13 cellular contexts compared by ENCODE assay signal in the genomic region with DNA sequence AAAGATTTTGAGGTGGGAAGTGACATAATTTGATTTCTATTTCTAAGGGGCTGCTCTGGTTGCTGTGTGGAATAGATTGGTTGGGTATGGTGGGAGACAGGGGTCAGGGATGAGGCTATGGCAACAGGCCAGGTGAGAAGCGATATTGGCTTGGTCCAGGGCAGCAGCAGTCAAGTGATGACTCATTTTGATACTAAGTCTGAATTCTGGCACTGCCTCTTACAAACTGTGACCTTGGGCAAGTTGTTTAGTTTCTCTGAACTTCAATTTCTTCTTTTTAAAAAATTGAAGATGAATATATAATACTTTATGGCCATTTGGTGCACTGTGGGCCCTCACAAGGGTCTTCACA. TPM values are rescaled to one million over a fixed set of nuclear protein-coding genes. Genes with fewer than 3 reads are reported as not detected.
"Had no signal": no experiment of that assay in that cellular context is flagged by ENCODE, and none has a peak within 500 bp of the region (broad histone marks: within the 10 kb centered on the region; RNA-seq: fewer than 3 reads in every experiment).

No MANE protein-coding gene starts in this region.

- H3K27ac ChIP-seq: lower lobe of right lung, neural progenitor cell, parathyroid adenoma had no signal

- ATAC-seq: activated CD4-positive, alpha-beta T cell treated with anti-CD3 and anti-CD28 coated beads for 36 hours; activated CD8-positive, alpha-beta T cell treated with anti-CD3 and anti-CD28 coated beads for 36 hours had no signal

- DNase-seq: activated CD4-positive, alpha-beta T cell treated with anti-CD3 and anti-CD28 coated beads for 36 hours; activated CD8-positive, alpha-beta T cell treated with anti-CD3 and anti-CD28 coated beads for 36 hours; activated naive CD4-positive, alpha-beta T cell; effector CD4-positive, alpha-beta T cell; hypothalamus; kidney glomerular epithelial cell; lower lobe of right lung; retina; trophoblast cell had no signal

- H3K27me3 ChIP-seq: neural progenitor cell had no signal

- H3K36me3 ChIP-seq: lower lobe of right lung, neural progenitor cell had no signal

- H3K4me1 ChIP-seq: lower lobe of right lung, neural progenitor cell, parathyroid adenoma had no signal

- H3K4me3 ChIP-seq: coronary artery, lower lobe of right lung, neural progenitor cell had no signal

- H3K9me3 ChIP-seq: lower lobe of right lung had no signal

RNA-seq across cellular contexts. Expression of a gene that starts 40.4 kb away (rescaled TPM):
- total RNA-seq: activated CD4-positive, alpha-beta T cell treated with anti-CD3 and anti-CD28 coated beads for 36 hours; activated CD8-positive, alpha-beta T cell treated with anti-CD3 and anti-CD28 coated beads for 36 hours; activated T-helper 1 cell treated with anti-CD3 and anti-CD28 coated beads, Interleukin-12 subunit alpha, Interleukin-12 subunit beta, Interleukin-2, Interleukin-4 antibody, amounts not matched to agents 30 ng/mL and 10 ng/mL and 1 ng/mL, durations not matched to agents 14 hours and 24 hours and 36 hours had no signal
